29 cellular contexts compared by ENCODE assay signal in the genomic region with DNA sequence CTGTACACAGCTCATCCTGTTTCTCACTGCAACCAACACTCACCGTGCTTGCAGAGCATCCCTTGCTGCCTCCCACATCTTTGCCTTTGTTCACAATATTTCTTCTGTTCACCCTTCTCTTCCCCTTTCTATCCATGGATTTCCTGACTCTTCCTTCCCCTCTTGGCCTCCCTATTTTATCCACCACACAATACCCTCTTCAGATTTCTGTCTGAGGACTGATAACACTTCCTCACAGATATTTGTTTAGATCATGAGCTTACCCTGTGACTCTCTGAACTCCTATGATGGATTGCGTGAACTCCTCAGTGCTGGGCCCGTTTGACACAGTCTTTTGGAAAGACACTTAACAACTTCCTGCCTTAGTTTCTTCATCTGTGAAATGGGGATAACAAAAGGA.
"Had no signal": no experiment of that assay in that cellular context is flagged by ENCODE, and none has a peak within 500 bp of the region (broad histone marks: within the 10 kb centered on the region; RNA-seq: fewer than 3 reads in every experiment).

No MANE protein-coding gene starts in this region.

- H3K27ac Mint-ChIP-seq: activated CD4-positive, alpha-beta memory T cell treated with anti-CD3 and anti-CD28 coated beads for 36 hours; activated CD4-positive, alpha-beta T cell treated with anti-CD3 and anti-CD28 coated beads for 36 hours; activated CD4-positive, alpha-beta T cell treated with anti-CD3 and anti-CD28 coated beads, Interleukin-2, amount 10 ng/mL, durations not matched to agents 24 days and 14 days; activated CD8-positive, alpha-beta memory T cell treated with anti-CD3 and anti-CD28 coated beads, Interleukin-2, amount 10 ng/mL, durations not matched to agents 7 days and 5 days; activated CD8-positive, alpha-beta T cell treated with anti-CD3 and anti-CD28 coated beads, Interleukin-2, amount 10 ng/mL, durations not matched to agents 7 days and 5 days; activated naive CD4-positive, alpha-beta T cell treated with anti-CD3 and anti-CD28 coated beads, Interleukin-2, amount 10 ng/mL, durations not matched to agents 7 days and 5 days; activated naive CD4-positive, alpha-beta T cell treated with anti-CD3 and anti-CD28 coated beads, Interleukin-2, amount 50 U/mL, for 72 hours; activated naive CD8-positive, alpha-beta T cell treated with anti-CD3 and anti-CD28 coated beads, Interleukin-2, amount 10 ng/mL, durations not matched to agents 7 days and 5 days; activated T-cell treated with anti-CD3 and anti-CD28 coated beads, Interleukin-2, amount 50 U/mL, for 72 hours; effector memory CD8-positive, alpha-beta T cell; T-helper 17 cell; T-helper 2 cell treated with Interferon-gamma antibody and Interleukin-4, amounts not matched to agents 5 μg/mL and 100 μg/mL, for 36 hours had no signal

- H3K9me3 Mint-ChIP-seq: activated CD4-positive, alpha-beta memory T cell treated with anti-CD3 and anti-CD28 coated beads for 36 hours; activated CD4-positive, alpha-beta T cell treated with anti-CD3 and anti-CD28 coated beads, Interleukin-2, amount 10 ng/mL, durations not matched to agents 24 days and 14 days; activated naive CD4-positive, alpha-beta T cell treated with anti-CD3 and anti-CD28 coated beads, Interleukin-2, amount 10 ng/mL, durations not matched to agents 7 days and 5 days; activated naive CD4-positive, alpha-beta T cell treated with anti-CD3 and anti-CD28 coated beads, Interleukin-2, amount 50 U/mL, for 72 hours; activated naive CD8-positive, alpha-beta T cell treated with anti-CD3 and anti-CD28 coated beads, Interleukin-2, amount 10 ng/mL, durations not matched to agents 7 days and 5 days; activated T-cell treated with anti-CD3 and anti-CD28 coated beads, Interleukin-2, amount 50 U/mL, for 72 hours; effector memory CD8-positive, alpha-beta T cell; T-helper 2 cell treated with Interferon-gamma antibody and Interleukin-4, amounts not matched to agents 5 μg/mL and 100 μg/mL, for 36 hours had no signal

- H3K4me1 Mint-ChIP-seq: activated CD4-positive, alpha-beta T cell treated with anti-CD3 and anti-CD28 coated beads, Interleukin-2, amount 10 ng/mL, durations not matched to agents 24 days and 14 days; activated CD8-positive, alpha-beta memory T cell treated with anti-CD3 and anti-CD28 coated beads, Interleukin-2, amount 10 ng/mL, durations not matched to agents 7 days and 5 days; activated naive CD4-positive, alpha-beta T cell treated with anti-CD3 and anti-CD28 coated beads, Interleukin-2, amount 10 ng/mL, durations not matched to agents 7 days and 5 days; activated naive CD8-positive, alpha-beta T cell treated with anti-CD3 and anti-CD28 coated beads, Interleukin-2, amount 10 ng/mL, durations not matched to agents 7 days and 5 days; T-helper 17 cell had no signal

- DNase-seq: activated CD4-positive, alpha-beta memory T cell treated with anti-CD3 and anti-CD28 coated beads for 36 hours; activated CD4-positive, alpha-beta T cell treated with anti-CD3 and anti-CD28 coated beads for 36 hours; activated CD4-positive, alpha-beta T cell treated with anti-CD3 and anti-CD28 coated beads, Interleukin-2, amount 10 ng/mL, durations not matched to agents 24 days and 14 days; activated CD4-positive, CD25-positive, alpha-beta regulatory T cell; activated CD4-positive, CD25-positive, alpha-beta regulatory T cell treated with anti-CD3 and anti-CD28 coated beads, Interleukin-2, amount 50 U/mL, for 72 hours; activated CD8-positive, alpha-beta memory T cell treated with anti-CD3 and anti-CD28 coated beads, Interleukin-2, amount 10 ng/mL, durations not matched to agents 7 days and 5 days; activated CD8-positive, alpha-beta memory T cell treated with anti-CD3 and anti-CD28 coated beads, Interleukin-2, amount 50 U/mL, for 4 hours; activated CD8-positive, alpha-beta T cell treated with anti-CD3 and anti-CD28 coated beads, Interleukin-2, amount 10 ng/mL, durations not matched to agents 7 days and 5 days; activated gamma-delta T cell; activated naive CD4-positive, alpha-beta T cell; activated naive CD4-positive, alpha-beta T cell treated with anti-CD3 and anti-CD28 coated beads, Interleukin-2, amount 10 ng/mL, durations not matched to agents 7 days and 5 days; activated naive CD8-positive, alpha-beta T cell treated with anti-CD3 and anti-CD28 coated beads, Interleukin-2, amount 10 ng/mL, durations not matched to agents 7 days and 5 days; activated T-cell treated with anti-CD3 and anti-CD28 coated beads, Interleukin-2, amount 50 U/mL, for 1 hour; activated T-cell treated with anti-CD3 and anti-CD28 coated beads, Interleukin-2, amount 50 U/mL, for 72 hours; amniotic stem cell; anterior cingulate cortex; caudate nucleus; cortex of kidney; dermis blood vessel endothelial cell; effector CD4-positive, alpha-beta T cell; effector memory CD8-positive, alpha-beta T cell; erythroblast; esophagus squamous epithelium; head of caudate nucleus; T-helper 1 cell; T-helper 17 cell; T1000 had no signal

- H3K4me3 Mint-ChIP-seq: activated CD4-positive, alpha-beta memory T cell treated with anti-CD3 and anti-CD28 coated beads for 36 hours; activated CD4-positive, alpha-beta T cell treated with anti-CD3 and anti-CD28 coated beads for 36 hours; activated CD4-positive, alpha-beta T cell treated with anti-CD3 and anti-CD28 coated beads, Interleukin-2, amount 10 ng/mL, durations not matched to agents 24 days and 14 days; activated CD8-positive, alpha-beta memory T cell treated with anti-CD3 and anti-CD28 coated beads, Interleukin-2, amount 10 ng/mL, durations not matched to agents 7 days and 5 days; activated CD8-positive, alpha-beta T cell treated with anti-CD3 and anti-CD28 coated beads, Interleukin-2, amount 10 ng/mL, durations not matched to agents 7 days and 5 days; activated naive CD4-positive, alpha-beta T cell treated with anti-CD3 and anti-CD28 coated beads, Interleukin-2, amount 10 ng/mL, durations not matched to agents 7 days and 5 days; activated naive CD8-positive, alpha-beta T cell treated with anti-CD3 and anti-CD28 coated beads, Interleukin-2, amount 10 ng/mL, durations not matched to agents 7 days and 5 days; activated T-cell treated with anti-CD3 and anti-CD28 coated beads, Interleukin-2, amount 50 U/mL, for 72 hours; effector memory CD8-positive, alpha-beta T cell; T-helper 17 cell; T-helper 2 cell treated with Interferon-gamma antibody and Interleukin-4, amounts not matched to agents 5 μg/mL and 100 μg/mL, for 36 hours had no signal

- H3K36me3 Mint-ChIP-seq: activated CD4-positive, alpha-beta memory T cell treated with anti-CD3 and anti-CD28 coated beads for 36 hours; activated CD8-positive, alpha-beta memory T cell treated with anti-CD3 and anti-CD28 coated beads, Interleukin-2, amount 10 ng/mL, durations not matched to agents 7 days and 5 days; activated naive CD4-positive, alpha-beta T cell treated with anti-CD3 and anti-CD28 coated beads, Interleukin-2, amount 10 ng/mL, durations not matched to agents 7 days and 5 days; activated naive CD4-positive, alpha-beta T cell treated with anti-CD3 and anti-CD28 coated beads, Interleukin-2, amount 50 U/mL, for 72 hours; activated naive CD8-positive, alpha-beta T cell treated with anti-CD3 and anti-CD28 coated beads, Interleukin-2, amount 10 ng/mL, durations not matched to agents 7 days and 5 days had no signal
